In genomic region chr9:114587345-114588149, GRCh38 we compare ENCODE assay signal across 8 cellular contexts. TPM values are rescaled to one million over a fixed set of nuclear protein-coding genes. Genes with fewer than 3 reads are reported as not detected.
DNase-seq lines count a peak whose midpoint lies in the region; ATAC-seq, FAIRE-seq and TF ChIP-seq lines count a peak whose summit lies in the region.

Gene ATP6V1G1 (plus strand): TSS chr9:114587769. CDS start chr9:114587839, 70 bp downstream.

- peak; percentile 89 for ATAC-seq in GM18520 (IDR thresholded peaks at IDR 0.05; ENCODE audit: unreplicated experiment)
- peak; percentile 95 for ATAC-seq in HG03064 (IDR thresholded peaks at IDR 0.05; ENCODE audit: low read depth, unreplicated experiment)
- peak; percentile 99 for ATAC-seq in body of pancreas

- peak within 1 kb of the TSS; percentile 80 to 88 (median 82) for H3K27ac ChIP-seq in body of pancreas
- peak within 1 kb of the TSS; percentile 85 to 92 (median 90) for H3K27ac ChIP-seq in sigmoid colon

- DNase-seq in 8988T (peak; percentile 84), NCI-H2107 treated with DMSO at 0.1 percent for 48 hours (lab: John Stamatoyannopoulos, UW; ENCODE audit: unreplicated experiment) (peak; percentile 94), body of pancreas (peak; percentile 100), iPS DF 4.7 (ENCODE audit: extremely low read depth, low spot score) (peak; percentile 92), sigmoid colon (peak; percentile 100)

- peaks cover 38% of the 10 kb centered on the region for H3K4me1 ChIP-seq in body of pancreas
- H3K4me1 ChIP-seq in sigmoid colon = peaks cover 0 to 48% (median 45%) of the 10 kb centered on the region in 4 donors

- peak; percentile 77 for FAIRE-seq in TTC549 (lab: Jason Lieb, UNC)

- TF ChIP-seq POLR2A in body of pancreas (IDR thresholded peaks at IDR 0.05) (peak; percentile 90 to 97 (median 96)), sigmoid colon (IDR thresholded peaks at IDR 0.05) (peak; percentile 86 to 93)

- H3K27me3 ChIP-seq in body of pancreas (no peaks in the 10 kb centered on the region), sigmoid colon (no peaks in the 10 kb centered on the region)

- TF ChIP-seq EP300 in sigmoid colon (IDR thresholded peaks at IDR 0.05) = peak in 1 of 4 donors; percentile 64

- TF ChIP-seq CTCF in body of pancreas (IDR thresholded peaks at IDR 0.05) (peak in 4 of 7 experiments; percentile 11 to 34 (median 21)), sigmoid colon (IDR thresholded peaks at IDR 0.05) (no peak)

- no peaks in the 10 kb centered on the region for H3K9me3 ChIP-seq in body of pancreas
- no peaks in the 10 kb centered on the region for H3K9me3 ChIP-seq in sigmoid colon

- H3K4me3 ChIP-seq in body of pancreas (peak within 1 kb of the TSS; percentile 64 to 72), sigmoid colon (peak within 1 kb of the TSS; percentile 72 to 88 (median 76))

- 0 to 1% methylated on average over 31 to 50 of the region's 50 CpGs for WGBS in body of pancreas, 2 donors
- 1% methylated on average over 50 of the region's 50 CpGs for WGBS in sigmoid colon, 2 donors

- H3K36me3 ChIP-seq in body of pancreas (replicated peaks in 1 of 2; ENCODE audit: insufficient read depth in 1 of 2, low read depth in 2 of 2) = no peaks in the 10 kb centered on the region
- H3K36me3 ChIP-seq in sigmoid colon = peaks cover 0 to 1% (median 0%) of the 10 kb centered on the region in 4 donors

- intact Hi-C loops in body of pancreas (cut with DNase I) (no loop called here), sigmoid colon (cut with DNase I) (loop anchor here (1.0 to 5.0 kb wide), 3 partner anchors 25 to 190 kb away; partner anchors contain the start of gene WHRN)

RNA-seq across cellular contexts. Expression of gene ATP6V1G1, which starts in this region (rescaled TPM):
- total RNA-seq in body of pancreas = 10 to 100 TPM; 62.3 to 91.3 TPM
- total RNA-seq in sigmoid colon = 100 to 1,000 TPM; 124 to 185 (median 155) TPM
- 100 to 1,000 TPM; 114 to 256 (median 236) TPM for polyA plus RNA-seq in sigmoid colon

Comparison
In these comparisons a context has a peak if more than half of its experiments do, and no peak if none do; other contexts are left out.
1. Peak in every context shown above with its lines: DNase-seq, ATAC-seq, H3K4me3 ChIP-seq and H3K27ac ChIP-seq.
2. CTCF ChIP-seq: peak in body of pancreas (4 of 7); none in sigmoid colon (0 of 4).